19 cellular contexts compared by ENCODE assay signal in the genomic region with DNA sequence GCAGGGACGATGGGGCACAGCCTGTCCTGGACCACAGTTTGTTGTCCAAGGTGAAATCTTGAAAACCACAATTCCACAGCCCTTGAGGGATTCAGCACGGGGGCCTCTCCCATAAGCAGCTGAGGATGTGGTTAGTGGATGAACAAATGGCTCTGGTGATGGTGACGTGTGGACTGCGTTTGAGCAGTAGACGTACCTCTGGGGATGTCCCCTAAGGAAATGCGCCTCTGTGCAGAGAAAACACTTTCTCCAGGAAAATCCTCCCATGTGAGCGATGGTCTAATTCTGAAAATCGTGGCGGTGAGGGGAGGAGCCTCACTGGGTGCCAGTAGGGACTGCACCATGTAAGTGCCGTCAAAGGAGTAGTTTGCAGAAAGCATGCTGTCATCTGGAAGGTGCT. TPM values are rescaled to one million over a fixed set of nuclear protein-coding genes. Genes with fewer than 3 reads are reported as not detected.
DNase-seq lines count a peak whose midpoint lies in the region; TF ChIP-seq lines count a peak whose summit lies in the region.
"Had no signal": no experiment of that assay in that cellular context is flagged by ENCODE, and none has a peak within 500 bp of the region (broad histone marks: within the 10 kb centered on the region; RNA-seq: fewer than 3 reads in every experiment).

No MANE protein-coding gene starts in this region.

- CTCF ChIA-PET in Calu3 (lab: Charles Lee), result no interaction called here

- no peaks in the 10 kb centered on the region for H3K27me3 ChIP-seq in BLaER1
- H3K27me3 ChIP-seq in BE2C, result no peaks in the 10 kb centered on the region
- H3K27me3 ChIP-seq: MG63 had no signal

- TF ChIP-seq CTCF in Calu3 (IDR thresholded peaks at IDR 0.05; ENCODE audit: unreplicated experiment) (no peak), BE2C (IDR thresholded peaks at IDR 0.05; ENCODE audit: low read depth, low read length) (no peak), coronary artery (IDR thresholded peaks at IDR 0.05) (no peak)

- peaks cover 23% of the 10 kb centered on the region for H3K36me3 Mint-ChIP-seq in Calu3 (ENCODE audit: insufficient read depth, unreplicated experiment)
- H3K36me3 Mint-ChIP-seq: CD8-positive, alpha-beta T cell had no signal

- no peak overlapping the region for H3K9ac ChIP-seq in BLaER1

- H3K4me1 ChIP-seq in BLaER1 (peaks cover 49% of the 10 kb centered on the region), BE2C (peaks cover 4% of the 10 kb centered on the region; the same call in 1 of the 2 replicates)

- H3K4me3 ChIP-seq in BLaER1 (no peak overlapping the region), BE2C (ENCODE audit: low read depth, low read length) (no peak overlapping the region), coronary artery (no peak overlapping the region)
- H3K4me3 ChIP-seq: MG63, PC-9 had no signal

- intact Hi-C loops in Calu3 (cut with micrococcal nuclease; ENCODE audit: unreplicated experiment), result no loop called here

- H3K9me3 Mint-ChIP-seq in Calu3 (ENCODE audit: low read depth, unreplicated experiment), result no peaks in the 10 kb centered on the region
- H3K9me3 Mint-ChIP-seq: CD8-positive, alpha-beta T cell had no signal

- H4K20me1 ChIP-seq in BLaER1, result no peaks in the 10 kb centered on the region

- DNase-seq in Calu3, result no peak
- peak; percentile 54 for DNase-seq in RPMI7951 (ENCODE audit: low read depth)
- peak; percentile 86 for DNase-seq in myocyte (ENCODE audit: low read depth)
- DNase-seq in BE2C, result no peak
- no peak for DNase-seq in A172 (ENCODE audit: low spot score)
- no peak for DNase-seq in NCI-H2227 (lab: John Stamatoyannopoulos, UW; ENCODE audit: unreplicated experiment)
- DNase-seq in coronary artery (ENCODE audit: low spot score), result no peak
- DNase-seq: CD8-positive, alpha-beta T cell; DMS79; GOT3; MG63; NCI-H1417 treated with DMSO at 0.1 percent for 48 hours; NCI-H2029; NCI-H510A; SW 1271 had no signal

- H3K36me3 ChIP-seq in BLaER1 (no peaks in the 10 kb centered on the region), BE2C (no peaks in the 10 kb centered on the region)
- H3K36me3 ChIP-seq: MG63 had no signal

- peak overlapping the region; percentile 61 for H3K27ac Mint-ChIP-seq in Calu3 (ENCODE audit: unreplicated experiment)
- H3K27ac Mint-ChIP-seq: CD8-positive, alpha-beta T cell had no signal

- H3K9me3 ChIP-seq in BLaER1, result no peaks in the 10 kb centered on the region
- no peaks in the 10 kb centered on the region for H3K9me3 ChIP-seq in BE2C
- H3K9me3 ChIP-seq: MG63 had no signal

- H3K27me3 Mint-ChIP-seq in Calu3 (ENCODE audit: unreplicated experiment), result no peaks in the 10 kb centered on the region

- no peak overlapping the region for H3K4me3 Mint-ChIP-seq in Calu3 (ENCODE audit: low read depth, unreplicated experiment)
- H3K4me3 Mint-ChIP-seq: CD8-positive, alpha-beta T cell had no signal

- BruUV-seq in Calu3 (replicated peaks; lab: Mats Ljungman, UMichigan), result no TSS peak

- H3K4me2 ChIP-seq in BLaER1, result peak overlapping the region; percentile 60

- H3K27ac ChIP-seq in BLaER1, result no peak overlapping the region
- H3K27ac ChIP-seq in coronary artery, result no peak overlapping the region

- peaks cover 27% of the 10 kb centered on the region for H3K4me1 Mint-ChIP-seq in Calu3 (ENCODE audit: low read depth, unreplicated experiment)

RNA-seq across cellular contexts. Expression of gene SEPTIN12, which starts 2.7 kb away (rescaled TPM):
- total RNA-seq in Calu3 (2022) (not detected in 2 replicates), myocyte (not detected in 2 replicates)
- total RNA-seq in RPMI7951 (2014; rRNA removed; shearing (Covaris generic)), result not detected in 2 replicates
- polyA plus RNA-seq in myocyte (2012), result not detected
- not detected for polyA plus RNA-seq in BE2C (2012; ENCODE audit: insufficient read depth, insufficient read length, low read depth)
- total RNA-seq in A172 (2014; rRNA removed; shearing (Covaris generic)), result not detected in 2 replicates
- total RNA-seq: G401, PC-9, SK-MEL-5 had no signal

RNA-seq across cellular contexts. Expression of gene SMIM22, which starts 4.3 kb away (rescaled TPM):
- total RNA-seq in Calu3 (2022) (208 and 235 TPM in 2 replicates), myocyte (not detected in 2 replicates)
- not detected in 2 replicates for total RNA-seq in RPMI7951 (2014; rRNA removed; shearing (Covaris generic))
- 0.14 TPM for polyA plus RNA-seq in myocyte (2012)
- 5.6 TPM for polyA plus RNA-seq in BE2C (2012; ENCODE audit: insufficient read depth, insufficient read length, low read depth)
- not detected in 2 replicates for total RNA-seq in A172 (2014; rRNA removed; shearing (Covaris generic))
- total RNA-seq: CD8-positive, alpha-beta T cell; G401; SK-MEL-5 had no signal

RNA-seq across cellular contexts. Expression of gene ROGDI, which starts 11.6 kb away (rescaled TPM):
- total RNA-seq in Calu3 (2022) (17.9 and 20.8 TPM in 2 replicates), myocyte (21.1 and 46.6 TPM in 2 replicates)
- total RNA-seq in RPMI7951 (2014; rRNA removed; shearing (Covaris generic)), result 13.1 and 16.9 TPM in 2 replicates
- 32.4 TPM for polyA plus RNA-seq in myocyte (2012)
- polyA plus RNA-seq in BE2C (2012; ENCODE audit: insufficient read depth, insufficient read length, low read depth), result 246 TPM
- total RNA-seq in A172 (2014; rRNA removed; shearing (Covaris generic)), result 25.8 and 33.3 TPM in 2 replicates

RNA-seq across cellular contexts. Expression of gene ZNF500, which starts 23.9 kb away (rescaled TPM):
- 23.6 and 25.6 TPM in 2 replicates for total RNA-seq in Calu3 (2022)
- total RNA-seq in RPMI7951 (2014; rRNA removed; shearing (Covaris generic)), result 5.2 and 5.4 TPM in 2 replicates
- total RNA-seq in myocyte, result 10.9 and 16.1 TPM in 2 replicates
- 9.7 TPM for polyA plus RNA-seq in myocyte (2012)
- polyA plus RNA-seq in BE2C (2012; ENCODE audit: insufficient read depth, insufficient read length, low read depth), result 11.1 TPM
- 19.8 and 25.1 TPM in 2 replicates for total RNA-seq in A172 (2014; rRNA removed; shearing (Covaris generic))

RNA-seq across cellular contexts. Expression of gene GLYR1, which starts 56.2 kb away (rescaled TPM):
- total RNA-seq in Calu3 (2022), result 158 and 159 TPM in 2 replicates
- 17.8 and 21.4 TPM in 2 replicates for total RNA-seq in RPMI7951 (2014; rRNA removed; shearing (Covaris generic))
- total RNA-seq in myocyte, result 39.7 and 56.3 TPM in 2 replicates
- 41.8 TPM for polyA plus RNA-seq in myocyte (2012)
- polyA plus RNA-seq in BE2C (2012; ENCODE audit: insufficient read depth, insufficient read length, low read depth), result 124 TPM
- total RNA-seq in A172 (2014; rRNA removed; shearing (Covaris generic)), result 46.1 and 47.5 TPM in 2 replicates

Comparison
In these comparisons a context has a peak if more than half of its experiments do, and no peak if none do; other contexts are left out.
1. DNase-seq: peak in RPMI7951 (single experiment) and myocyte (single experiment); none in Calu3 (single experiment), BE2C (single experiment), A172 (single experiment), NCI-H2227 (single experiment) and coronary artery (single experiment).
2. RNA of gene SMIM22, which starts 4.3 kb away (total RNA-seq): 208 to 235 TPM in Calu3; not detected in RPMI7951, not detected in myocyte and not detected in A172; every median in the first group is over 100 times any median in the second.